In genomic region chr2:71313016-71313766, GRCh38 we compare ENCODE assay signal across 23 cellular contexts. TPM values are rescaled to one million over a fixed set of nuclear protein-coding genes. Genes with fewer than 3 reads are reported as not detected.
DNase-seq lines count a peak whose midpoint lies in the region; ATAC-seq, FAIRE-seq and TF ChIP-seq lines count a peak whose summit lies in the region.
"Had no signal": no experiment of that assay in that cellular context is flagged by ENCODE, and none has a peak within 500 bp of the region (broad histone marks: within the 10 kb centered on the region; RNA-seq: fewer than 3 reads in every experiment).

No MANE protein-coding gene starts in this region.

- H3K4me1 ChIP-seq in CD8-positive, alpha-beta T cell (ENCODE audit: insufficient read depth, low read length) = no peaks in the 10 kb centered on the region
- H3K4me1 ChIP-seq: SJCRH30 had no signal

- no peaks in the 10 kb centered on the region for H3K27me3 ChIP-seq in CD8-positive, alpha-beta T cell (ENCODE audit: insufficient read depth, low read length)
- H3K27me3 ChIP-seq: SJCRH30 had no signal

- H3K9me3 ChIP-seq in CD8-positive, alpha-beta T cell (ENCODE audit: low read length) = no peaks in the 10 kb centered on the region

- intact Hi-C loops in CD8-positive, alpha-beta T cell (cut with DNase I, micrococcal nuclease) = no loop called here
- intact Hi-C loops in activated CD4-positive, alpha-beta memory T cell treated with anti-CD3 and anti-CD28 coated beads for 36 hours (cut with micrococcal nuclease) = no loop called here

- no peaks in the 10 kb centered on the region for H3K27me3 Mint-ChIP-seq in CD8-positive, alpha-beta T cell (ENCODE audit: low read depth)
- H3K27me3 Mint-ChIP-seq in activated CD4-positive, alpha-beta memory T cell treated with anti-CD3 and anti-CD28 coated beads for 36 hours = peaks cover 9% of the 10 kb centered on the region

- no peak for ATAC-seq in CD8-positive, alpha-beta T cell
- ATAC-seq: Panc1 had no signal

- CTCF ChIA-PET in CD8-positive, alpha-beta T cell (lab: Charles Lee) = interaction anchor here (1.9 kb wide), 2 partner anchors 13 to 197 kb away, joined by 8 to 11 read pairs; no protein-coding TSS in a partner anchor
- CTCF ChIA-PET in activated CD4-positive, alpha-beta memory T cell treated with anti-CD3 and anti-CD28 coated beads for 36 hours (lab: Charles Lee) = no interaction called here

- no peak overlapping the region for H3K4me3 Mint-ChIP-seq in CD8-positive, alpha-beta T cell
- H3K4me3 Mint-ChIP-seq in activated CD4-positive, alpha-beta memory T cell treated with anti-CD3 and anti-CD28 coated beads for 36 hours = no peak overlapping the region
- H3K4me3 Mint-ChIP-seq: CD8-positive, alpha-beta memory T cell; H9 had no signal

- peak; percentile 33 for FAIRE-seq in HTR-8/SVneo (lab: Jason Lieb, UNC)

- H3K4me3 ChIP-seq in AG10803 (ENCODE audit: low read length) = no peak overlapping the region
- H3K4me3 ChIP-seq in CD8-positive, alpha-beta T cell (ENCODE audit: low read depth, low read length) = no peak overlapping the region
- H3K4me3 ChIP-seq in fibroblast of mammary gland (ENCODE audit: control insufficient read depth, low read depth, low read length) = no peak overlapping the region
- H3K4me3 ChIP-seq: SJCRH30 had no signal

- H3K27ac ChIP-seq in CD8-positive, alpha-beta T cell (ENCODE audit: low read depth, low read length) = no peak overlapping the region
- H3K27ac ChIP-seq: HL-60, KMS-11, SJCRH30 had no signal

- no peaks in the 10 kb centered on the region for H3K36me3 Mint-ChIP-seq in CD8-positive, alpha-beta T cell
- H3K36me3 Mint-ChIP-seq in activated CD4-positive, alpha-beta memory T cell treated with anti-CD3 and anti-CD28 coated beads for 36 hours = peaks cover 8% of the 10 kb centered on the region

- POLR2A ChIA-PET in CD8-positive, alpha-beta T cell (lab: Charles Lee) = no interaction called here
- POLR2A ChIA-PET in activated CD4-positive, alpha-beta memory T cell treated with anti-CD3 and anti-CD28 coated beads for 36 hours (lab: Charles Lee) = no interaction called here

- peak; percentile 39 for DNase-seq in AG10803 (ENCODE audit: low read depth)
- no peak for DNase-seq in CD8-positive, alpha-beta T cell
- no peak for DNase-seq in HTR-8/SVneo (ENCODE audit: insufficient read length, low spot score)
- DNase-seq in fibroblast of mammary gland (ENCODE audit: low read depth) = peak; percentile 54
- DNase-seq in HuH-7.5 (ENCODE audit: low spot score) = no peak
- DNase-seq in hypothalamus (lab: John Stamatoyannopoulos, UW) = no peak
- no peak for DNase-seq in activated CD4-positive, alpha-beta memory T cell treated with anti-CD3 and anti-CD28 coated beads for 36 hours
- DNase-seq: AML-193; C1 segment of cervical spinal cord; Calu3; CD8-positive, alpha-beta memory T cell; DMS53; GDM1; H9; NCI-H1105; NCI-H2029 treated with DMSO at 0.1 percent for 48 hours; NCI-H345; NCI-H524; NCI-H82; SJCRH30 had no signal

- H3K9me3 Mint-ChIP-seq in CD8-positive, alpha-beta T cell = peaks cover 12% of the 10 kb centered on the region
- peaks cover 13% of the 10 kb centered on the region for H3K9me3 Mint-ChIP-seq in activated CD4-positive, alpha-beta memory T cell treated with anti-CD3 and anti-CD28 coated beads for 36 hours

- H3K4me1 Mint-ChIP-seq in CD8-positive, alpha-beta T cell (ENCODE audit: low read depth) = no peaks in the 10 kb centered on the region
- H3K4me1 Mint-ChIP-seq in activated CD4-positive, alpha-beta memory T cell treated with anti-CD3 and anti-CD28 coated beads for 36 hours (ENCODE audit: low read depth) = no peaks in the 10 kb centered on the region
- H3K4me1 Mint-ChIP-seq: CD8-positive, alpha-beta memory T cell; H9 had no signal

- H3K27ac Mint-ChIP-seq in CD8-positive, alpha-beta T cell = no peak overlapping the region
- no peak overlapping the region for H3K27ac Mint-ChIP-seq in activated CD4-positive, alpha-beta memory T cell treated with anti-CD3 and anti-CD28 coated beads for 36 hours
- H3K27ac Mint-ChIP-seq: CD8-positive, alpha-beta memory T cell; H9 had no signal

- no peaks in the 10 kb centered on the region for H3K36me3 ChIP-seq in CD8-positive, alpha-beta T cell (ENCODE audit: insufficient read depth, low read length)
- H3K36me3 ChIP-seq: SJCRH30 had no signal

- TF ChIP-seq CTCF in AG10803 (conservative IDR thresholded peaks at IDR 0.05; ENCODE audit: low read length) (no peak), fibroblast of mammary gland (conservative IDR thresholded peaks at IDR 0.05; ENCODE audit: control insufficient read depth, insufficient read depth, low read depth, low read length) (no peak)
- TF ChIP-seq CTCF in CD8-positive, alpha-beta T cell (IDR thresholded peaks at IDR 0.05) = peak; percentile 30

RNA-seq across cellular contexts. Expression of gene ZNF638, which starts 18.4 kb away (rescaled TPM):
- total RNA-seq in CD8-positive, alpha-beta T cell = 10 to 100 TPM; 61.9 to 71.1 TPM
- 10 to 100 TPM; 74.2 to 87.4 TPM for total RNA-seq in activated CD4-positive, alpha-beta memory T cell treated with anti-CD3 and anti-CD28 coated beads for 36 hours

Comparison
In these comparisons a context has a peak if more than half of its experiments do, and no peak if none do; other contexts are left out.
1. DNase-seq: peak in AG10803 (single experiment) and fibroblast of mammary gland (single experiment); none in CD8-positive, alpha-beta T cell (0 of 7), HTR-8/SVneo (single experiment), HuH-7.5 (single experiment), hypothalamus (0 of 51) and activated CD4-positive, alpha-beta memory T cell treated with anti-CD3 and anti-CD28 coated beads for 36 hours (single experiment).